ENCODE assay signal across 10 cellular contexts in genomic region chr10:33136271-33136670, GRCh38.
DNase-seq lines count a peak whose midpoint lies in the region; ATAC-seq, FAIRE-seq and TF ChIP-seq lines count a peak whose summit lies in the region.
"Had no signal": no experiment of that assay in that cellular context is flagged by ENCODE, and none has a peak within 500 bp of the region (broad histone marks: within the 10 kb centered on the region; RNA-seq: fewer than 3 reads in every experiment).

No MANE protein-coding gene starts in this region.

- TF ChIP-seq EP300 in A549 (IDR thresholded peaks at IDR 0.05) (no peak; a peak in 1 of 5 replicates), tibial nerve (IDR thresholded peaks at IDR 0.05) (no peak), upper lobe of left lung (IDR thresholded peaks at IDR 0.05) (no peak)

- no peaks in the 10 kb centered on the region for H3K36me3 Mint-ChIP-seq in osteocyte (ENCODE audit: unreplicated experiment)
- H3K36me3 Mint-ChIP-seq: neural progenitor cell had no signal

- peak overlapping the region; percentile 29; the same call in 2 of the 3 replicates for H3K4me2 ChIP-seq in A549
- H3K4me2 ChIP-seq: neural progenitor cell had no signal

- H3K27ac ChIP-seq in A549 = peak overlapping the region; percentile 84 to 95
- peak overlapping the region; percentile 59 for H3K27ac ChIP-seq in SJCRH30
- H3K27ac ChIP-seq in esophagus (ENCODE audit: low read depth in 2 of 2, low read length in 1 of 2) = peak overlapping the region; percentile 45 to 66
- H3K27ac ChIP-seq in tibial nerve = no peak overlapping the region
- H3K27ac ChIP-seq in upper lobe of left lung = no peak overlapping the region
- H3K27ac ChIP-seq: neural progenitor cell had no signal

- H3K4me3 ChIP-seq in A549 (no peak overlapping the region), SJCRH30 (no peak overlapping the region), esophagus (ENCODE audit: low read depth in 1 of 2, low read length in 2 of 2) (no peak overlapping the region), tibial nerve (no peak overlapping the region), upper lobe of left lung (no peak overlapping the region)
- H3K4me3 ChIP-seq: neural progenitor cell had no signal

- no peak for DNase-seq in A549 (ENCODE audit: low read depth in 1 of 2, low spot score in 1 of 2)
- DNase-seq in SJCRH30 = peak; percentile 53 to 63
- no peak for DNase-seq in tibial nerve (ENCODE audit: low spot score in 2 of 2)
- no peak for DNase-seq in upper lobe of left lung
- no peak for DNase-seq in NCI-H1436 (lab: John Stamatoyannopoulos, UW)
- DNase-seq in osteocyte (ENCODE audit: extremely low spot score, unreplicated experiment) = no peak
- DNase-seq: NCI-H1694 treated with DMSO at 0.1 percent for 48 hours had no signal

- H3K4me3 Mint-ChIP-seq in osteocyte (ENCODE audit: unreplicated experiment) = no peak overlapping the region
- H3K4me3 Mint-ChIP-seq: neural progenitor cell had no signal

- H3K4me1 ChIP-seq in A549 = peaks cover 54% of the 10 kb centered on the region
- H3K4me1 ChIP-seq in SJCRH30 = peaks cover 20% of the 10 kb centered on the region
- H3K4me1 ChIP-seq in esophagus (ENCODE audit: control insufficient read depth in 2 of 2, insufficient read depth in 2 of 2, low read length in 1 of 2) = peaks cover 0 to 3% of the 10 kb centered on the region in 2 donors
- H3K4me1 ChIP-seq in tibial nerve = no peaks in the 10 kb centered on the region
- H3K4me1 ChIP-seq in upper lobe of left lung = peaks cover 4 to 13% (median 7%) of the 10 kb centered on the region in 4 donors
- H3K4me1 ChIP-seq: neural progenitor cell had no signal

- TF ChIP-seq POLR2A in A549 (IDR thresholded peaks at IDR 0.05; ENCODE audit: low read length) (no peak), tibial nerve (IDR thresholded peaks at IDR 0.05) (no peak), upper lobe of left lung (IDR thresholded peaks at IDR 0.05) (no peak)

- CTCF ChIA-PET in A549 (lab: Yijun Ruan, JAX) = interaction anchor here (10.8 to 11.3 kb wide), 2 partner anchors 16 to 126 kb away, joined by 82 to 107 read pairs; no protein-coding TSS in a partner anchor

- H3K9me3 ChIP-seq in A549 = no peaks in the 10 kb centered on the region
- no peaks in the 10 kb centered on the region for H3K9me3 ChIP-seq in SJCRH30 (replicated peaks)
- H3K9me3 ChIP-seq in esophagus (ENCODE audit: control insufficient read depth in 2 of 2, insufficient read depth in 1 of 2, low read depth in 1 of 2, low read length in 1 of 2) = peaks cover 0 to 2% of the 10 kb centered on the region in 2 donors
- no peaks in the 10 kb centered on the region for H3K9me3 ChIP-seq in tibial nerve
- H3K9me3 ChIP-seq in upper lobe of left lung = no peaks in the 10 kb centered on the region

- 80% methylated on average over 3 of the region's 3 CpGs for WGBS in A549 (ENCODE audit: missing lambda C conversion rate)
- WGBS in esophagus, 2 donors = 28 to 47% methylated on average over 3 of the region's 3 CpGs
- 39 to 70% methylated on average over 3 of the region's 3 CpGs for WGBS in tibial nerve, 2 donors
- WGBS in upper lobe of left lung, 2 donors = 71 to 83% methylated on average over 3 of the region's 3 CpGs

- no peaks in the 10 kb centered on the region for H3K27me3 ChIP-seq in SJCRH30
- no peaks in the 10 kb centered on the region for H3K27me3 ChIP-seq in esophagus (ENCODE audit: control insufficient read depth in 1 of 2, insufficient read depth in 2 of 2, low read length in 2 of 2)
- no peaks in the 10 kb centered on the region for H3K27me3 ChIP-seq in tibial nerve
- H3K27me3 ChIP-seq in upper lobe of left lung = no peaks in the 10 kb centered on the region
- H3K27me3 ChIP-seq: neural progenitor cell had no signal

- no peak for TF ChIP-seq CTCF in A549 (IDR thresholded peaks at IDR 0.05)
- no peak for TF ChIP-seq CTCF in tibial nerve (IDR thresholded peaks at IDR 0.05)
- no peak for TF ChIP-seq CTCF in upper lobe of left lung (IDR thresholded peaks at IDR 0.05)
- no peak for TF ChIP-seq CTCF in osteocyte (IDR thresholded peaks at IDR 0.05)

- ATAC-seq in A549 (no peak), GM18858 (IDR thresholded peaks at IDR 0.05; ENCODE audit: unreplicated experiment) (peak; percentile 34), upper lobe of left lung (ENCODE audit: low FRiP score in 2 of 2) (no peak)

- TF ChIP-seq RAD21 in A549 (conservative IDR thresholded peaks at IDR 0.05 in 1 of 2, IDR thresholded peaks at IDR 0.05 in 1 of 2) = no peak

- H3K36me3 ChIP-seq in SJCRH30 (no peaks in the 10 kb centered on the region), esophagus (ENCODE audit: control insufficient read depth in 2 of 2, insufficient read depth in 2 of 2, low read length in 1 of 2) (no peaks in the 10 kb centered on the region), tibial nerve (no peaks in the 10 kb centered on the region), upper lobe of left lung (no peaks in the 10 kb centered on the region)
- H3K36me3 ChIP-seq: neural progenitor cell had no signal

- peaks cover 21% of the 10 kb centered on the region for H3K4me1 Mint-ChIP-seq in osteocyte (ENCODE audit: unreplicated experiment)

- no peak overlapping the region for H3K27ac Mint-ChIP-seq in osteocyte (ENCODE audit: unreplicated experiment)
- H3K27ac Mint-ChIP-seq: neural progenitor cell had no signal

- H3K27me3 Mint-ChIP-seq in osteocyte (ENCODE audit: unreplicated experiment) = no peaks in the 10 kb centered on the region

- POLR2A ChIA-PET in A549 (lab: Yijun Ruan, JAX) = no interaction called here

- no peak for FAIRE-seq in A549 (lab: Jason Lieb, UNC)

- no peaks in the 10 kb centered on the region for H3K9me3 Mint-ChIP-seq in osteocyte (ENCODE audit: unreplicated experiment)

TF ChIP-seq in A549, 52 proteins besides CTCF, POLR2A, EP300 and RAD21:
- TF ChIP-seq CEBPB (IDR thresholded peaks at IDR 0.05) (peak; percentile 42 to 45; a peak in 2 of 4 replicates), ATOH8 (CRISPR knock-in tag; IDR thresholded peaks at IDR 0.05; ENCODE audit: low read depth) (0 out of 2 replicates have a peak, but pooled peaks have one; percentile 28), HDAC2 (IDR thresholded peaks at IDR 0.05) (no peak)

Comparison
In these comparisons a context has a peak if more than half of its experiments do, and no peak if none do; other contexts are left out.
1. DNase-seq: peak in SJCRH30 (2 of 2); none in A549 (0 of 2), tibial nerve (0 of 2), upper lobe of left lung (0 of 2), NCI-H1436 (single experiment) and osteocyte (single experiment).
2. H3K27ac ChIP-seq: peak in A549 (2 of 2), SJCRH30 (single experiment) and esophagus (2 of 2); none in tibial nerve (0 of 4) and upper lobe of left lung (0 of 4).